12 cellular contexts compared by ENCODE assay signal in genomic region chr13:48142437-48142836, GRCh38. TPM values are rescaled to one million over a fixed set of nuclear protein-coding genes. Genes with fewer than 3 reads are reported as not detected.
DNase-seq lines count a peak whose midpoint lies in the region; ATAC-seq, FAIRE-seq and TF ChIP-seq lines count a peak whose summit lies in the region.
"Had no signal": no experiment of that assay in that cellular context is flagged by ENCODE, and none has a peak within 500 bp of the region (broad histone marks: within the 10 kb centered on the region; RNA-seq: fewer than 3 reads in every experiment).

No MANE protein-coding gene starts in this region.

- TF ChIP-seq POLR2A in GM12892 (IDR thresholded peaks at IDR 0.05; ENCODE audit: low read depth, low read length), result no peak

- ATAC-seq in GM21423 (IDR thresholded peaks at IDR 0.05; ENCODE audit: unreplicated experiment) (peak; percentile 95), HG03354 (IDR thresholded peaks at IDR 0.05; ENCODE audit: poor library complexity, severe bottlenecking, unreplicated experiment) (peak; percentile 85), activated B cell treated with CpG ODN at 0.5 μM for 24 hours (ENCODE audit: low read depth) (peak; percentile 79)
- ATAC-seq in activated CD8-positive, alpha-beta memory T cell treated with anti-CD3 and anti-CD28 coated beads, Interleukin-2, amount 10 ng/mL, durations not matched to agents 7 days and 5 days, result no peak
- ATAC-seq: Right ventricle myocardium inferior had no signal

- no peak for TF ChIP-seq CTCF in activated B cell treated with CpG ODN at 0.5 μM for 24 hours (IDR thresholded peaks at IDR 0.05)
- TF ChIP-seq CTCF in osteocyte (IDR thresholded peaks at IDR 0.05), result no peak

- H3K36me3 Mint-ChIP-seq in activated B cell treated with CpG ODN at 0.5 μM for 24 hours (ENCODE audit: low read depth), result no peaks in the 10 kb centered on the region
- no peaks in the 10 kb centered on the region for H3K36me3 Mint-ChIP-seq in osteocyte (ENCODE audit: unreplicated experiment)
- peaks cover 9% of the 10 kb centered on the region for H3K36me3 Mint-ChIP-seq in activated CD8-positive, alpha-beta memory T cell treated with anti-CD3 and anti-CD28 coated beads, Interleukin-2, amount 10 ng/mL, durations not matched to agents 7 days and 5 days

- peak; percentile 69 for FAIRE-seq in GM12892 (lab: Jason Lieb, UNC)
- FAIRE-seq: colon had no signal

- H3K27ac Mint-ChIP-seq in activated B cell treated with CpG ODN at 0.5 μM for 24 hours, result peak overlapping the region; percentile 2
- no peak overlapping the region for H3K27ac Mint-ChIP-seq in osteocyte (ENCODE audit: unreplicated experiment)
- H3K27ac Mint-ChIP-seq in activated CD8-positive, alpha-beta memory T cell treated with anti-CD3 and anti-CD28 coated beads, Interleukin-2, amount 10 ng/mL, durations not matched to agents 7 days and 5 days, result no peak overlapping the region

- DNase-seq in GM12892 (ENCODE audit: insufficient read length), result no peak
- DNase-seq in activated B cell treated with CpG ODN at 0.5 μM for 24 hours, result no peak
- DNase-seq in osteocyte (ENCODE audit: extremely low spot score, unreplicated experiment), result no peak
- DNase-seq in activated CD8-positive, alpha-beta memory T cell treated with anti-CD3 and anti-CD28 coated beads, Interleukin-2, amount 10 ng/mL, durations not matched to agents 7 days and 5 days, result no peak
- no peak for DNase-seq in COR-L47 (lab: John Stamatoyannopoulos, UW)
- DNase-seq in NCI-H446 (lab: John Stamatoyannopoulos, UW), result no peak
- DNase-seq: activated T-cell treated with anti-CD3 and anti-CD28 coated beads for 4 hours had no signal

- H3K4me1 Mint-ChIP-seq in activated B cell treated with CpG ODN at 0.5 μM for 24 hours, result peaks cover 33% of the 10 kb centered on the region
- no peaks in the 10 kb centered on the region for H3K4me1 Mint-ChIP-seq in osteocyte (ENCODE audit: unreplicated experiment)
- H3K4me1 Mint-ChIP-seq in activated CD8-positive, alpha-beta memory T cell treated with anti-CD3 and anti-CD28 coated beads, Interleukin-2, amount 10 ng/mL, durations not matched to agents 7 days and 5 days, result peaks cover 15% of the 10 kb centered on the region
- H3K4me1 Mint-ChIP-seq: neural crest cell had no signal

- POLR2A ChIA-PET in activated B cell treated with CpG ODN at 0.5 μM for 24 hours (lab: Charles Lee), result no interaction called here

- H3K27me3 Mint-ChIP-seq in activated B cell treated with CpG ODN at 0.5 μM for 24 hours (peaks cover 2% of the 10 kb centered on the region), osteocyte (ENCODE audit: unreplicated experiment) (peaks cover 8% of the 10 kb centered on the region)
- no peaks in the 10 kb centered on the region for H3K27me3 Mint-ChIP-seq in activated CD8-positive, alpha-beta memory T cell treated with anti-CD3 and anti-CD28 coated beads, Interleukin-2, amount 10 ng/mL, durations not matched to agents 7 days and 5 days

- CTCF ChIA-PET in activated B cell treated with CpG ODN at 0.5 μM for 24 hours (lab: Charles Lee), result no interaction called here
- CTCF ChIA-PET in activated CD8-positive, alpha-beta memory T cell treated with anti-CD3 and anti-CD28 coated beads, Interleukin-2, amount 10 ng/mL, durations not matched to agents 7 days and 5 days (lab: Charles Lee), result interaction anchor here (1.0 kb wide), 1 partner anchor 12 kb away, joined by 4 read pairs; no protein-coding TSS in a partner anchor

- no peak overlapping the region for H3K4me3 Mint-ChIP-seq in activated B cell treated with CpG ODN at 0.5 μM for 24 hours
- no peak overlapping the region for H3K4me3 Mint-ChIP-seq in osteocyte (ENCODE audit: unreplicated experiment)
- H3K4me3 Mint-ChIP-seq in activated CD8-positive, alpha-beta memory T cell treated with anti-CD3 and anti-CD28 coated beads, Interleukin-2, amount 10 ng/mL, durations not matched to agents 7 days and 5 days, result no peak overlapping the region
- H3K4me3 Mint-ChIP-seq: neural crest cell had no signal

- no peaks in the 10 kb centered on the region for H3K9me3 Mint-ChIP-seq in activated B cell treated with CpG ODN at 0.5 μM for 24 hours
- H3K9me3 Mint-ChIP-seq in osteocyte (ENCODE audit: unreplicated experiment), result peaks cover 3% of the 10 kb centered on the region
- H3K9me3 Mint-ChIP-seq in activated CD8-positive, alpha-beta memory T cell treated with anti-CD3 and anti-CD28 coated beads, Interleukin-2, amount 10 ng/mL, durations not matched to agents 7 days and 5 days (ENCODE audit: low read depth), result no peaks in the 10 kb centered on the region

- intact Hi-C loops in activated B cell treated with CpG ODN at 0.5 μM for 24 hours (cut with micrococcal nuclease), result no loop called here

RNA-seq across cellular contexts. Expression of gene MED4, which starts 47.5 kb away (rescaled TPM):
- 52.6 TPM for polyA plus RNA-seq in GM12892 (2012; ENCODE audit: missing spikeins)
- total RNA-seq in activated B cell treated with CpG ODN at 0.5 μM for 24 hours (50.4 and 51.9 TPM in 2 replicates), osteocyte (38.6 and 44.2 TPM in 2 replicates)
- total RNA-seq in activated CD8-positive, alpha-beta memory T cell treated with anti-CD3 and anti-CD28 coated beads, Interleukin-2, amount 10 ng/mL, durations not matched to agents 7 days and 5 days, result 10 to 100 TPM; 53.8 to 58.8 TPM
